9 cellular contexts compared by ENCODE assay signal in the genomic region with DNA sequence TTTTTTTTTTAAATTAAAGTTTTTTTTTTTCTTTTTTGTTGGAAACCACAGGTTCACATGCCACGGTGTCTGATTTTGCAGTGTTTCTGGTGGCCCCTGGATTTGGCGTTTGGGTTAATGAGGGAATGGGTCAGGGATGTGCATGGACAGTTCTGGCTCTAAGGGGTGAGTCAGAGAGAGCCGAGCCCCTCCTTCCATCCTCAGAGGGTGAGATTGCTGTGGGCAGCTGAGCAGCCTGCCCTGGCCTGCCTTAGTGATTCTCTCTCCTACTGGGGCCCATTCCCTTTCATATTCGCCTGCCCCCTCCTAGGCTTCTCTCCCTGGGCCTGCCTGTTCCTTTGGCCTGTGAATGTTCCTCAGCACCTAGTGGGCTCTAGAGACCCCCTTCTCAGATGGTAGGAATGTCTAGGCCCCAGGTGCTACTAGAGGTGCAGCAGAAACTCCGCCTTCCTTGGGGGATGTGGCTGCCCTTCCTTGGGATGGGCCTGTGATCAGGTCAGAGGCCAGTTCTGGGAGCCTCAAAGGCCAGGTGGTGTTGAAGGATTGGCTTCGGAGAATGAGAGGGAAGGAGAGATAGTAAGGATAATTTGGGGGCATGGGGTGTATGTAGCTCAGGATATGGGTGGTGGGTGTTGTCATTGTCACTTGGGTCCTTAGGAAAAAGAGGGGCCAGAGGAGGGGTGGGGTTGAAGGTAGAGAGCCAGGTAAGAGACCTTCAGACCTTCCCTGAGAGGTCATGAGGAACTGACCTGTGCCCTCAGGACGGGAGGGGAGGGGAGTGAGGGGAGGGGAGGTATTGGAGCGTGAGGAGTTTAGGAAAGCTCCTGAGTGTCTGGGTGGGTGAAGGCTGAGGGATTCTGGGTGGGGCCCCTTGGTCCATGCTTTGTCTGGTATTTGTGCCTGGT. TPM values are rescaled to one million over a fixed set of nuclear protein-coding genes. Genes with fewer than 3 reads are reported as not detected.
DNase-seq lines count a peak whose midpoint lies in the region; ATAC-seq, FAIRE-seq and TF ChIP-seq lines count a peak whose summit lies in the region.
"Had no signal": no experiment of that assay in that cellular context is flagged by ENCODE, and none has a peak within 500 bp of the region (broad histone marks: within the 10 kb centered on the region; RNA-seq: fewer than 3 reads in every experiment).

No MANE protein-coding gene starts in this region.

- intact Hi-C loops in CD14-positive monocyte (cut with micrococcal nuclease): no loop called here
- intact Hi-C loops in HepG2 (cut with micrococcal nuclease; ENCODE audit: unreplicated experiment): no loop called here

- H3K36me3 ChIP-seq in KOPT-K1 (ENCODE audit: insufficient read depth, low read length) (peaks cover 11% of the 10 kb centered on the region), HepG2 (replicated peaks in 1 of 2; ENCODE audit: control insufficient read depth in 1 of 2, insufficient read depth in 2 of 2, low read length in 2 of 2) (peaks cover 8 to 43% of the 10 kb centered on the region in 2 experiments)

- POLR2A ChIA-PET in HepG2 (lab: Yijun Ruan, JAX): interaction anchor here (1.4 kb wide), 1 partner anchor 10 kb away, joined by 6 read pairs; no protein-coding TSS in a partner anchor

- TF ChIP-seq RAD21 in HepG2 (CRISPR knock-in tag; IDR thresholded peaks at IDR 0.05): no peak

- 92% methylated on average over 8 of the region's 8 CpGs for WGBS in HepG2 (ENCODE audit: low lambda C conversion rate)

- peaks cover 65% of the 10 kb centered on the region for H3K4me1 ChIP-seq in HepG2 (ENCODE audit: insufficient read depth, low read length)

- CTCF ChIA-PET in HepG2 (lab: Yijun Ruan, JAX; ENCODE audit: low intra/inter-chr PET ratio, low total read pairs): no interaction called here

- H3K27me3 Mint-ChIP-seq in CD14-positive monocyte (ENCODE audit: low read depth in 3 of 3) (peaks cover 0 to 5% (median 0%) of the 10 kb centered on the region in 3 donors), nephron progenitor cell (ENCODE audit: low read depth, poor library complexity) (no peaks in the 10 kb centered on the region)
- no peaks in the 10 kb centered on the region for H3K27me3 Mint-ChIP-seq in central memory CD8-positive, alpha-beta T cell

- DNase-seq in CD14-positive monocyte (ENCODE audit: low spot score) (peak; percentile 24), nephron progenitor cell (no peak), NK-92 (lab: John Stamatoyannopoulos, UW; ENCODE audit: unreplicated experiment) (no peak), HepG2 (ENCODE audit: low spot score) (no peak), erythroblast (lab: John Stamatoyannopoulos, UW) (no peak)
- no peak for DNase-seq in central memory CD8-positive, alpha-beta T cell (ENCODE audit: low spot score in 2 of 2)
- DNase-seq: right cardiac atrium had no signal

- no TSS peak for BruUV-seq in HepG2 (replicated peaks; lab: Mats Ljungman, UMichigan)

- no peaks in the 10 kb centered on the region for H3K27me3 ChIP-seq in HepG2 (ENCODE audit: control insufficient read depth in 1 of 2, insufficient read depth in 2 of 2, low read length in 2 of 2)

- ATAC-seq in central memory CD8-positive, alpha-beta T cell (replicated peaks; ENCODE audit: extremely low read depth, poor library complexity, severe bottlenecking): no peak
- ATAC-seq in HepG2 (no peak; the same call in 2 of the 3 replicates), HG02588 (IDR thresholded peaks at IDR 0.05; ENCODE audit: unreplicated experiment) (no peak)

- H3K9ac ChIP-seq in HepG2 (ENCODE audit: insufficient read depth, low read depth, low read length): no peak overlapping the region

- H3K4me3 ChIP-seq in HepG2 (replicated peaks in 1 of 3; ENCODE audit: insufficient read depth in 1 of 3, low read depth in 2 of 3, low read length in 3 of 3): no peak overlapping the region

- TF ChIP-seq POLR2A in HepG2 (IDR thresholded peaks at IDR 0.05; ENCODE audit: insufficient read depth in 1 of 2, low read depth in 2 of 2, low read length in 2 of 2) (no peak), erythroblast (IDR thresholded peaks at IDR 0.05; ENCODE audit: low read length) (no peak)

- H3K9me3 ChIP-seq in KOPT-K1 (ENCODE audit: insufficient read depth, low read length, poor library complexity, severe bottlenecking) (peaks cover 15% of the 10 kb centered on the region), HepG2 (ENCODE audit: low read length) (no peaks in the 10 kb centered on the region)

- in situ Hi-C loops in HepG2 (cut with HindIII; ENCODE audit: extremely low pct_ligation_motif_present, low pct_unique_long_range_greater_than_20kb): no loop called here

- peaks cover 28% of the 10 kb centered on the region for H4K20me1 ChIP-seq in HepG2 (ENCODE audit: insufficient read depth, low read length)

- no peak for TF ChIP-seq EP300 in HepG2 (IDR thresholded peaks at IDR 0.05; ENCODE audit: low read depth in 2 of 2, low read length in 2 of 2)
- no peak for TF ChIP-seq EP300 in HepG2 (CRISPR knock-in tag; IDR thresholded peaks at IDR 0.05; ENCODE audit: borderline replicate concordance)

- H3K79me2 ChIP-seq in HepG2 (ENCODE audit: insufficient read depth, low read length): peaks cover 95% of the 10 kb centered on the region

- H3K27ac Mint-ChIP-seq in CD14-positive monocyte (peak overlapping the region; percentile 68 to 89 (median 75)), nephron progenitor cell (peak overlapping the region; percentile 86)
- H3K27ac Mint-ChIP-seq in central memory CD8-positive, alpha-beta T cell (ENCODE audit: low read depth): peak overlapping the region; percentile 85

- H3K4me1 Mint-ChIP-seq in CD14-positive monocyte: peaks cover 73% of the 10 kb centered on the region
- peaks cover 81% of the 10 kb centered on the region for H3K4me1 Mint-ChIP-seq in central memory CD8-positive, alpha-beta T cell
- H3K4me1 Mint-ChIP-seq in nephron progenitor cell: peaks cover 55% of the 10 kb centered on the region

- no peak overlapping the region for H3K4me3 Mint-ChIP-seq in CD14-positive monocyte
- peak overlapping the region; percentile 74 for H3K4me3 Mint-ChIP-seq in central memory CD8-positive, alpha-beta T cell
- H3K4me3 Mint-ChIP-seq in nephron progenitor cell: peak overlapping the region; percentile 46

- H3K9me3 Mint-ChIP-seq in CD14-positive monocyte (peaks cover 0 to 6% (median 0%) of the 10 kb centered on the region in 7 donors), nephron progenitor cell (peaks cover 27% of the 10 kb centered on the region)
- no peaks in the 10 kb centered on the region for H3K9me3 Mint-ChIP-seq in central memory CD8-positive, alpha-beta T cell

- no peak overlapping the region for H2AFZ ChIP-seq in HepG2 (ENCODE audit: low read length)

- H3K4me2 ChIP-seq in HepG2 (ENCODE audit: low read depth, low read length): no peak overlapping the region

- TF ChIP-seq CTCF in CD14-positive monocyte (IDR thresholded peaks at IDR 0.05): no peak
- TF ChIP-seq CTCF in nephron progenitor cell (IDR thresholded peaks at IDR 0.05): no peak
- no peak for TF ChIP-seq CTCF in HepG2 (CRISPR knock-in tag; IDR thresholded peaks at IDR 0.05)

- H3K27ac ChIP-seq in KOPT-K1 (ENCODE audit: low read depth, low read length, poor library complexity, severe bottlenecking): peak overlapping the region; percentile 60
- no peak overlapping the region for H3K27ac ChIP-seq in HepG2 (ENCODE audit: extremely low read length, insufficient read depth, low read length)

- no peak for FAIRE-seq in HepG2 (lab: Jason Lieb, UNC)

- H3K36me3 Mint-ChIP-seq in CD14-positive monocyte (peaks cover 67 to 91% of the 10 kb centered on the region in 2 donors), nephron progenitor cell (ENCODE audit: low read depth) (peaks cover 54% of the 10 kb centered on the region)
- H3K36me3 Mint-ChIP-seq in central memory CD8-positive, alpha-beta T cell (ENCODE audit: insufficient read depth): peaks cover 41% of the 10 kb centered on the region

TF ChIP-seq in HepG2, 621 proteins besides CTCF, POLR2A, EP300 and RAD21:
- TF ChIP-seq, protein P1, sequence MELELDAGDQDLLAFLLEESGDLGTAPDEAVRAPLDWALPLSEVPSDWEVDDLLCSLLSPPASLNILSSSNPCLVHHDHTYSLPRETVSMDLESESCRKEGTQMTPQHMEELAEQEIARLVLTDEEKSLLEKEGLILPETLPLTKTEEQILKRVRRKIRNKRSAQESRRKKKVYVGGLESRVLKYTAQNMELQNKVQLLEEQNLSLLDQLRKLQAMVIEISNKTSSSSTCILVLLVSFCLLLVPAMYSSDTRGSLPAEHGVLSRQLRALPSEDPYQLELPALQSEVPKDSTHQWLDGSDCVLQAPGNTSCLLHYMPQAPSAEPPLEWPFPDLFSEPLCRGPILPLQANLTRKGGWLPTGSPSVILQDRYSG (CRISPR knock-in tag; IDR thresholded peaks at IDR 0.05): no peak
- no peak for TF ChIP-seq WIZ (CRISPR knock-in tag; IDR thresholded peaks at IDR 0.05)
- TF ChIP-seq CCAR2 (optimal IDR thresholded peaks at IDR 0.05; ENCODE audit: low read depth, low read length): no peak
TF ChIP-seq in HepG2: peak in this region for 0.

RNA-seq across cellular contexts. Expression of a gene that starts 19.8 kb away (rescaled TPM):
- polyA plus RNA-seq in CD14-positive monocyte: 100 to 1,000 TPM; 123 to 160 TPM
- 17.4 and 24.1 TPM in 2 replicates for total RNA-seq in HepG2 (2016; rRNA removed; fragmentation: Illumina TruSeq; extraction: Trizol)
- 5.0 and 6.4 TPM in 2 replicates for total RNA-seq in HepG2 (2016; cell fraction: cytosol; rRNA removed; fragmentation: Illumina TruSeq; extraction: Trizol; ENCODE audit: low read depth)
- total RNA-seq in HepG2 (2016; cell fraction: insoluble cytoplasmic fraction; rRNA removed; fragmentation: Illumina TruSeq; extraction: Trizol): 16.0 and 24.8 TPM in 2 replicates
- total RNA-seq in HepG2 (2016; cell fraction: membrane; rRNA removed; fragmentation: Illumina TruSeq; extraction: Trizol): 15.7 and 18.1 TPM in 2 replicates
- total RNA-seq in HepG2 (2016; cell fraction: nucleus; rRNA removed; fragmentation: Illumina TruSeq; extraction: Trizol): 28.9 and 38.5 TPM in 2 replicates
- polyA plus RNA-seq in HepG2 (2011; rRNA removed): 73.8 and 80.6 TPM in 2 replicates
- polyA plus RNA-seq in HepG2 (2011; cell fraction: cytosol; rRNA removed): 66.9 and 68.7 TPM in 2 replicates
- polyA plus RNA-seq in HepG2 (2011; cell fraction: nucleus; rRNA removed): 64.3 and 75.0 TPM in 2 replicates
- polyA plus RNA-seq in HepG2 (2012): 36.4 and 39.6 TPM in 2 replicates
- 6.7 and 7.8 TPM in 2 replicates for polyA plus RNA-seq in HepG2 (2016; cell fraction: cytosol; fragmentation: Illumina TruSeq; extraction: Trizol; ENCODE audit: low read depth)
- polyA plus RNA-seq in HepG2 (2016; cell fraction: insoluble cytoplasmic fraction; fragmentation: Illumina TruSeq; extraction: Trizol; ENCODE audit: low read depth): 19.6 and 25.9 TPM in 2 replicates
- 15.4 and 16.2 TPM in 2 replicates for polyA plus RNA-seq in HepG2 (2016; cell fraction: membrane; fragmentation: Illumina TruSeq; extraction: Trizol; ENCODE audit: low read depth)
- polyA plus RNA-seq in HepG2 (2016; cell fraction: nucleus; fragmentation: Illumina TruSeq; extraction: Trizol; ENCODE audit: insufficient read depth, low read depth): 59.1 and 62.2 TPM in 2 replicates
- polyA minus RNA-seq in HepG2 (2011; rRNA and poly(A)+ RNA removed; ENCODE audit: low replicate concordance): 22.0 and 139 TPM in 2 replicates
- polyA minus RNA-seq in HepG2 (2011; cell fraction: cytosol; rRNA and poly(A)+ RNA removed): 48.1 and 54.0 TPM in 2 replicates
- polyA minus RNA-seq in HepG2 (2011; cell fraction: nucleus; rRNA and poly(A)+ RNA removed): 39.9 and 48.0 TPM in 2 replicates

Comparison
In these comparisons a context has a peak if more than half of its experiments do, and no peak if none do; other contexts are left out.
1. H3K4me3 Mint-ChIP-seq: peak in central memory CD8-positive, alpha-beta T cell (single experiment) and nephron progenitor cell (single experiment); none in CD14-positive monocyte (0 of 2).
2. Peak in every context shown above with its lines, with median percentiles within 50 percentile points of each other: H3K27ac Mint-ChIP-seq.